Comparison of ENCODE assay signal across 1 cellular context in the genomic region with DNA sequence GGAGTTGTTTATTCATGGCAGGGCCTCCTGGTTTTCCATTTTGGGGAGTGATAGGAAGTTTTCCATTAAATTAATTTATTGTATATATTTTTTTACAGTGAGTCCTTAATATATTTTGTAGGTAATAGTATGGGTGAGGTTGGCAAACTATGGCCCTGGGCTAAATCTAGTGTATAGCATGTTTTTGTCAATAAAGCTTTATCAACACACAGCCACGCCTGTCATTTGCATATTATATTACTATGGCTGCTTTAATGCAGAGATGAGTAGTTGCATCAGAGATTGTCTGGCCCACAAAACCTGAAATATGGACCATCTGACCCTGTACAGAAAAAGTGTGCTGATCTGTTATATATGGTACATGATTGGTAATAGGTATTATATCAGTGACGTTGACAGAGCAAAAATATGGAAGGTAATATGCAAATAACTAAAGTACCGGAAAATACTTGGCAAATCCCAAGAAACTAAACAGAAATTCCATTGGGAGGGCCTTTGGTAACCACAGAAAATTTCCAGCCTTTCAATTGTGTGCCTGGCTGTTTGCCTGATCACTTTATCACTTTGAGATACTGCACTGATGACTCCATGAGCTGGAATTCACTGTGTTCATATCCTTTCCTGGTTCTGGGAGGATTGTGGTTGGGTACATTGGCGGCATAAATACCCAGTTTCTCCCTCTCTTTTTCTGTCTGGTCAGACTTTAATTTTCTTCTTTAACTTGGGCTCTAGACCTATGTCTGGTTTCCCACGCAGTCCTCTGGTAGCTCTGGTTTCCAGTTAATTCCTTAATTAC.
TF ChIP-seq lines count a peak whose summit lies in the region.

No MANE protein-coding gene starts in this region.

TF ChIP-seq in HepG2, 621 proteins besides CTCF, POLR2A, EP300 and RAD21 (continued from another document):
- TF ChIP-seq, protein P1, sequence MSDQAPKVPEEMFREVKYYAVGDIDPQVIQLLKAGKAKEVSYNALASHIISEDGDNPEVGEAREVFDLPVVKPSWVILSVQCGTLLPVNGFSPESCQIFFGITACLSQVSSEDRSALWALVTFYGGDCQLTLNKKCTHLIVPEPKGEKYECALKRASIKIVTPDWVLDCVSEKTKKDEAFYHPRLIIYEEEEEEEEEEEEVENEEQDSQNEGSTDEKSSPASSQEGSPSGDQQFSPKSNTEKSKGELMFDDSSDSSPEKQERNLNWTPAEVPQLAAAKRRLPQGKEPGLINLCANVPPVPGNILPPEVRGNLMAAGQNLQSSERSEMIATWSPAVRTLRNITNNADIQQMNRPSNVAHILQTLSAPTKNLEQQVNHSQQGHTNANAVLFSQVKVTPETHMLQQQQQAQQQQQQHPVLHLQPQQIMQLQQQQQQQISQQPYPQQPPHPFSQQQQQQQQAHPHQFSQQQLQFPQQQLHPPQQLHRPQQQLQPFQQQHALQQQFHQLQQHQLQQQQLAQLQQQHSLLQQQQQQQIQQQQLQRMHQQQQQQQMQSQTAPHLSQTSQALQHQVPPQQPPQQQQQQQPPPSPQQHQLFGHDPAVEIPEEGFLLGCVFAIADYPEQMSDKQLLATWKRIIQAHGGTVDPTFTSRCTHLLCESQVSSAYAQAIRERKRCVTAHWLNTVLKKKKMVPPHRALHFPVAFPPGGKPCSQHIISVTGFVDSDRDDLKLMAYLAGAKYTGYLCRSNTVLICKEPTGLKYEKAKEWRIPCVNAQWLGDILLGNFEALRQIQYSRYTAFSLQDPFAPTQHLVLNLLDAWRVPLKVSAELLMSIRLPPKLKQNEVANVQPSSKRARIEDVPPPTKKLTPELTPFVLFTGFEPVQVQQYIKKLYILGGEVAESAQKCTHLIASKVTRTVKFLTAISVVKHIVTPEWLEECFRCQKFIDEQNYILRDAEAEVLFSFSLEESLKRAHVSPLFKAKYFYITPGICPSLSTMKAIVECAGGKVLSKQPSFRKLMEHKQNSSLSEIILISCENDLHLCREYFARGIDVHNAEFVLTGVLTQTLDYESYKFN (CRISPR knock-in tag; conservative IDR thresholded peaks at IDR 0.05) = no peak
